Comparison of ENCODE assay signal across 8 cellular contexts in genomic region chr10:63630085-63630927, GRCh38.
A peak's percentile ranks its signal among the peaks of the same experiment; 100 is the strongest.
DNase-seq lines count a peak whose midpoint lies in the region; ATAC-seq and TF ChIP-seq lines count a peak whose summit lies in the region.

No MANE protein-coding gene starts in this region.

- H3K4me3 ChIP-seq in AG09309 (ENCODE audit: control insufficient read depth, low read depth, low read length) = peak overlapping the region; percentile 56

- ATAC-seq in GM18907 (IDR thresholded peaks at IDR 0.05; ENCODE audit: unreplicated experiment) = peak; percentile 70
- ATAC-seq in HG03135 (IDR thresholded peaks at IDR 0.05; ENCODE audit: unreplicated experiment) = peak; percentile 66

- DNase-seq in AG09309 (ENCODE audit: low read depth) (peak; percentile 71), NCI-H2227 (lab: John Stamatoyannopoulos, UW; ENCODE audit: unreplicated experiment) (peak; percentile 88), cerebellum (ENCODE audit: low spot score) (peak; percentile 63), kidney tubule cell (ENCODE audit: low spot score) (peak; percentile 90)
- DNase-seq in activated CD4-positive, alpha-beta T cell treated with anti-CD3 and anti-CD28 coated beads for 1 hour = peak; percentile 63
- peak; percentile 53 to 75 for DNase-seq in stimulated activated CD4-positive, alpha-beta T cell treated with anti-CD3 and anti-CD28 coated beads, Interleukin-15, amount 100 ng/mL, for 48 hours (ENCODE audit: low read depth in 2 of 2)

- no peak for TF ChIP-seq CTCF in AG09309 (IDR thresholded peaks at IDR 0.05; ENCODE audit: control insufficient read depth, insufficient read depth, low read depth, low read length, missing control alignments)

Comparison
In these comparisons a context has a peak if more than half of its experiments do, and no peak if none do; other contexts are left out.
1. Peak in every context shown above with its lines: DNase-seq, ATAC-seq and H3K4me3 ChIP-seq.